In the genomic region with DNA sequence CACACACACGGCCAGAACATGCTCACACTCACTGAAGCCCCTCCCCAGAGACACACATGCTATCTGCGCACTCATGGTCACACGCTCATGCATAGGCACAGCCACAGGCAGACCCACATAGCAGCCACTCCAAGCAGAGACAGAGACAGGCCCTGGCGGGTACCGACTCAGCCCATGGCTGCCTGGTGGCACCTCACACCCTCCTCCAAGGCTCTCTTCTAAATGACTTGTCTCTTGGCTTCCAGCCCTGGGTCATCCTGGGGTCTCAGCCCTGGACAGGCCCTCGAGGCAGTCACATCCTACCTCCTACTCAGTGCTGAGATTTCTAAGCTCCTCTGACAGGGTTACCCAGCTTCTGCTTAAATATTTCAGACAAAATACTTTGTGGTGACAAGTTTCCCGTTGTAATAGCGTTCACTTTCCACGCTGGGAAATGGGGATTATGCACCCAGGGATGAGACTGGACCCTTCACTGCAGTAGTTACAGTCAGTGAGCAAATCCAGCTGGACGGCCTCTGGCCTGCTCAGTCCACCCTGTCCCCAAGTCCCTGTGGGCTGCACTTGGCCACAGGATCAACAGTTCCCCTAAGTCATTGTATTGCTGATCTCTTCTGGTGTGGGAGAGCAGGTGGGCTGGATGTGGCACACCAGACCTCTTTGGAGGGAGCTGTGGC, we compare ENCODE assay signal across 2 cellular contexts.
TF ChIP-seq lines count a peak whose summit lies in the region.

No MANE protein-coding gene starts in this region.

TF ChIP-seq in liver, 16 proteins besides CTCF, POLR2A, EP300 and RAD21:
- TF ChIP-seq HNF4G (IDR thresholded peaks at IDR 0.05) (no peak), NR2F2 (IDR thresholded peaks at IDR 0.05) (peak; percentile 43)

TF ChIP-seq in HepG2, 621 proteins besides CTCF, POLR2A, EP300 and RAD21:
- no peak for TF ChIP-seq MIER2 (CRISPR knock-in tag; IDR thresholded peaks at IDR 0.05)
- TF ChIP-seq IKZF5 (CRISPR knock-in tag; IDR thresholded peaks at IDR 0.05) = no peak
- no peak for TF ChIP-seq ZNF337 (CRISPR knock-in tag; IDR thresholded peaks at IDR 0.05; ENCODE audit: borderline replicate concordance, low read depth)
- no peak for TF ChIP-seq ZNF562 (CRISPR knock-in tag; IDR thresholded peaks at IDR 0.05; ENCODE audit: borderline replicate concordance)
- no peak for TF ChIP-seq CBX5 (CRISPR knock-in tag; IDR thresholded peaks at IDR 0.05; ENCODE audit: borderline replicate concordance)
- TF ChIP-seq, protein P1, sequence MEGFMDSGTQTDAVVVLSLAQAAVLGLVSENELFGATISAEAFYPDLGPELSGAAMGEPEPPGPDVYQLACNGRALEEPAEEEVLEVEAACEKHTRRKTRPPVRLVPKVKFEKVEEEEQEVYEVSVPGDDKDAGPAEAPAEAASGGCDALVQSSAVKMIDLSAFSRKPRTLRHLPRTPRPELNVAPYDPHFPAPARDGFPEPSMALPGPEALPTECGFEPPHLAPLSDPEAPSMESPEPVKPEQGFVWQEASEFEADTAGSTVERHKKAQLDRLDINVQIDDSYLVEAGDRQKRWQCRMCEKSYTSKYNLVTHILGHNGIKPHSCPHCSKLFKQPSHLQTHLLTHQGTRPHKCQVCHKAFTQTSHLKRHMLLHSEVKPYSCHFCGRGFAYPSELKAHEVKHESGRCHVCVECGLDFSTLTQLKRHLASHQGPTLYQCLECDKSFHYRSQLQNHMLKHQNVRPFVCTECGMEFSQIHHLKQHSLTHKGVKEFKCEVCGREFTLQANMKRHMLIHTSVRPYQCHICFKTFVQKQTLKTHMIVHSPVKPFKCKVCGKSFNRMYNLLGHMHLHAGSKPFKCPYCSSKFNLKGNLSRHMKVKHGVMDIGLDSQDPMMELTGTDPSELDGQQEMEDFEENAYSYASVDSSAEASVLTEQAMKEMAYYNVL (CRISPR knock-in tag; IDR thresholded peaks at IDR 0.05; ENCODE audit: borderline replicate concordance) = no peak
- no peak for TF ChIP-seq NR3C1 (CRISPR knock-in tag; IDR thresholded peaks at IDR 0.05)
- no peak for TF ChIP-seq TMF1 (CRISPR knock-in tag; IDR thresholded peaks at IDR 0.05; ENCODE audit: low read depth)
- no peak for TF ChIP-seq NFKB2 (CRISPR knock-in tag; IDR thresholded peaks at IDR 0.05; ENCODE audit: borderline replicate concordance)
